In genomic region chr4:56799291-56799823, GRCh38 we compare ENCODE assay signal across 1 cellular context.
TF ChIP-seq lines count a peak whose summit lies in the region.

No MANE protein-coding gene starts in this region.

TF ChIP-seq in HCT116, 20 proteins besides CTCF, POLR2A, EP300 and RAD21 (continued from another document):
- TF ChIP-seq ZFX (IDR thresholded peaks at IDR 0.05) (no peak), EZH2phosphoT487 (IDR thresholded peaks at IDR 0.05; ENCODE audit: borderline replicate concordance) (no peak), FOSL1 (IDR thresholded peaks at IDR 0.05; ENCODE audit: low read depth) (no peak)
